1 cellular context compared by ENCODE assay signal in the genomic region with DNA sequence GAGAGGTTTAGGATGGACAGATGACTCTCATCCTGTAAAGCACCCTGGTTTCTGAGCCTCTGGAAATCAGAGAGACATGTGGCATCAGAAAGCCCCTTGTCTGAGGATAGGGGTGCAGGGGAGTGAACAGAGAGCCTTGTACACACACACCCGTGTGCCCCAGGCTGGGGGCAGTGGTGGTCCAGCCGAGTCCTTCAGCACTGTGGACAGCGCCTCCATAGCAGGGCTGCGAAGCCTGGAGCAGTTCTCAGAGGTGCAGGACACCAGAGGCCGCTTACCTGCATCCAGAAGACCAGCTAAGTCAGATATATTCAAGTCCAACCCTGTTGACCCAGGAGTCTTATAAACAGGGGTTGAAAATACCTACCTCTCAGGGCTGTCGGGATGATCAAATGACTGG.
A peak's percentile ranks its signal among the peaks of the same experiment; 100 is the strongest.
TF ChIP-seq lines count a peak whose summit lies in the region.

No MANE protein-coding gene starts in this region.

TF ChIP-seq in WTC11, 78 proteins besides CTCF, POLR2A, EP300 and RAD21 (continued from another document):
- TF ChIP-seq IRF2 (CRISPR knock-in tag; IDR thresholded peaks at IDR 0.05; ENCODE audit: borderline replicate concordance, low read depth) (no peak), TCF7 (CRISPR knock-in tag; IDR thresholded peaks at IDR 0.05; ENCODE audit: low read depth) (0 out of 2 replicates have a peak, but pooled peaks have one; percentile 67), NFYB (CRISPR knock-in tag; conservative IDR thresholded peaks at IDR 0.05; ENCODE audit: low read depth) (0 out of 2 replicates have a peak, but pooled peaks have one; percentile 9), SMAD4 (CRISPR knock-in tag; IDR thresholded peaks at IDR 0.05) (peak; percentile 76; the same call in 1 of the 2 replicates)
- TF ChIP-seq, protein P1, sequence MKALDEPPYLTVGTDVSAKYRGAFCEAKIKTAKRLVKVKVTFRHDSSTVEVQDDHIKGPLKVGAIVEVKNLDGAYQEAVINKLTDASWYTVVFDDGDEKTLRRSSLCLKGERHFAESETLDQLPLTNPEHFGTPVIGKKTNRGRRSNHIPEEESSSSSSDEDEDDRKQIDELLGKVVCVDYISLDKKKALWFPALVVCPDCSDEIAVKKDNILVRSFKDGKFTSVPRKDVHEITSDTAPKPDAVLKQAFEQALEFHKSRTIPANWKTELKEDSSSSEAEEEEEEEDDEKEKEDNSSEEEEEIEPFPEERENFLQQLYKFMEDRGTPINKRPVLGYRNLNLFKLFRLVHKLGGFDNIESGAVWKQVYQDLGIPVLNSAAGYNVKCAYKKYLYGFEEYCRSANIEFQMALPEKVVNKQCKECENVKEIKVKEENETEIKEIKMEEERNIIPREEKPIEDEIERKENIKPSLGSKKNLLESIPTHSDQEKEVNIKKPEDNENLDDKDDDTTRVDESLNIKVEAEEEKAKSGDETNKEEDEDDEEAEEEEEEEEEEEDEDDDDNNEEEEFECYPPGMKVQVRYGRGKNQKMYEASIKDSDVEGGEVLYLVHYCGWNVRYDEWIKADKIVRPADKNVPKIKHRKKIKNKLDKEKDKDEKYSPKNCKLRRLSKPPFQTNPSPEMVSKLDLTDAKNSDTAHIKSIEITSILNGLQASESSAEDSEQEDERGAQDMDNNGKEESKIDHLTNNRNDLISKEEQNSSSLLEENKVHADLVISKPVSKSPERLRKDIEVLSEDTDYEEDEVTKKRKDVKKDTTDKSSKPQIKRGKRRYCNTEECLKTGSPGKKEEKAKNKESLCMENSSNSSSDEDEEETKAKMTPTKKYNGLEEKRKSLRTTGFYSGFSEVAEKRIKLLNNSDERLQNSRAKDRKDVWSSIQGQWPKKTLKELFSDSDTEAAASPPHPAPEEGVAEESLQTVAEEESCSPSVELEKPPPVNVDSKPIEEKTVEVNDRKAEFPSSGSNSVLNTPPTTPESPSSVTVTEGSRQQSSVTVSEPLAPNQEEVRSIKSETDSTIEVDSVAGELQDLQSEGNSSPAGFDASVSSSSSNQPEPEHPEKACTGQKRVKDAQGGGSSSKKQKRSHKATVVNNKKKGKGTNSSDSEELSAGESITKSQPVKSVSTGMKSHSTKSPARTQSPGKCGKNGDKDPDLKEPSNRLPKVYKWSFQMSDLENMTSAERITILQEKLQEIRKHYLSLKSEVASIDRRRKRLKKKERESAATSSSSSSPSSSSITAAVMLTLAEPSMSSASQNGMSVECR (CRISPR knock-in tag; IDR thresholded peaks at IDR 0.05; ENCODE audit: borderline replicate concordance): peak; percentile 88; the same call in 1 of the 2 replicates
- TF ChIP-seq, protein P2, sequence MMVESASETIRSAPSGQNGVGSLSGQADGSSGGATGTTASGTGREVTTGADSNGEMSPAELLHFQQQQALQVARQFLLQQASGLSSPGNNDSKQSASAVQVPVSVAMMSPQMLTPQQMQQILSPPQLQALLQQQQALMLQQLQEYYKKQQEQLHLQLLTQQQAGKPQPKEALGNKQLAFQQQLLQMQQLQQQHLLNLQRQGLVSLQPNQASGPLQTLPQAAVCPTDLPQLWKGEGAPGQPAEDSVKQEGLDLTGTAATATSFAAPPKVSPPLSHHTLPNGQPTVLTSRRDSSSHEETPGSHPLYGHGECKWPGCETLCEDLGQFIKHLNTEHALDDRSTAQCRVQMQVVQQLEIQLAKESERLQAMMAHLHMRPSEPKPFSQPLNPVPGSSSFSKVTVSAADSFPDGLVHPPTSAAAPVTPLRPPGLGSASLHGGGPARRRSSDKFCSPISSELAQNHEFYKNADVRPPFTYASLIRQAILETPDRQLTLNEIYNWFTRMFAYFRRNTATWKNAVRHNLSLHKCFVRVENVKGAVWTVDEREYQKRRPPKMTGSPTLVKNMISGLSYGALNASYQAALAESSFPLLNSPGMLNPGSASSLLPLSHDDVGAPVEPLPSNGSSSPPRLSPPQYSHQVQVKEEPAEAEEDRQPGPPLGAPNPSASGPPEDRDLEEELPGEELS (CRISPR knock-in tag; IDR thresholded peaks at IDR 0.05): peak; percentile 46; the same call in 1 of the 2 replicates
TF ChIP-seq in WTC11: peak in this region for 21.
